Comparison of ENCODE assay signal across 8 cellular contexts in the genomic region with DNA sequence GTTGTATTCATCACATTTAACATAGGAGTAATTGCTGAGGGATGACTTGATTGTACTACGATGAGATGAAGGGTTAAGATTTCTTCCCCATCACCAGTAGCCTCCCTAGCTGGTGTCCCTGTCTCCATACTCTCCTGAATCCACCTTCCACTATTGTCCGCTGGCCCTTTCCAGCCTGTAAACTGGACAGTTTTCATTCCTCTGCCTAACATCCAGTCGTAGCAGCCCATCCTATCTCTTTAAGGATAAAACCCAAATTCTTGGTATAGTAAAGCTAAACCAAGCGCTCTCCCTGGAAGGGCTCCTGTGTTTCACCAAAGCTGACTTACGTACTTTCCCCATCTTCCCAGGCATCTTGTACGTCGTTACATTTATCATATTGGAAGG. TPM values are rescaled to one million over a fixed set of nuclear protein-coding genes. Genes with fewer than 3 reads are reported as not detected.
DNase-seq lines count a peak whose midpoint lies in the region; ATAC-seq and TF ChIP-seq lines count a peak whose summit lies in the region.

No MANE protein-coding gene starts in this region.

- peaks cover 7 to 65% (median 10%) of the 10 kb centered on the region in 3 donors for H3K4me1 ChIP-seq in esophagus squamous epithelium

- H3K79me2 ChIP-seq in neural cell (replicated peaks; ENCODE audit: insufficient read depth, low read length): peaks cover 47% of the 10 kb centered on the region

- peak overlapping the region; percentile 52 to 86 (median 76) for H3K4me3 ChIP-seq in esophagus squamous epithelium
- H3K4me3 ChIP-seq in neural cell (ENCODE audit: low read length): peak overlapping the region; percentile 79

- H3K27me3 ChIP-seq in esophagus squamous epithelium (no peaks in the 10 kb centered on the region), neural cell (ENCODE audit: insufficient read depth, low read depth, low read length) (no peaks in the 10 kb centered on the region)

- no peak for TF ChIP-seq CTCF in esophagus squamous epithelium (IDR thresholded peaks at IDR 0.05)
- no peak for TF ChIP-seq CTCF in neural cell (IDR thresholded peaks at IDR 0.05; ENCODE audit: poor library complexity, severe bottlenecking)

- TF ChIP-seq POLR2A in esophagus squamous epithelium (IDR thresholded peaks at IDR 0.05): no peak

- TF ChIP-seq RAD21 in neural cell (conservative IDR thresholded peaks at IDR 0.05): no peak

- peak overlapping the region; percentile 98 for H3K9ac ChIP-seq in neural cell (ENCODE audit: low read length)

- peak overlapping the region; percentile 43 for H2AFZ ChIP-seq in neural cell (ENCODE audit: low read depth, low read length)

- no peaks in the 10 kb centered on the region for H3K27me3 Mint-ChIP-seq in T-helper 17 cell

- peak overlapping the region; percentile 97 to 99 (median 99) for H3K27ac ChIP-seq in esophagus squamous epithelium
- peak overlapping the region; percentile 95 for H3K27ac ChIP-seq in neural cell (ENCODE audit: low read length)

- intact Hi-C loops in esophagus squamous epithelium (cut with DNase I): no loop called here

- peaks cover 5% of the 10 kb centered on the region for H3K36me3 Mint-ChIP-seq in T-helper 17 cell (ENCODE audit: low read depth)

- H3K4me3 Mint-ChIP-seq in T-helper 17 cell: peak overlapping the region; percentile 96

- peak; percentile 67 for DNase-seq in DMS53 (lab: John Stamatoyannopoulos, UW)
- peak; percentile 32 for DNase-seq in HS-5 (ENCODE audit: low read depth)
- no peak for DNase-seq in T-helper 17 cell
- DNase-seq in esophagus squamous epithelium (lab: John Stamatoyannopoulos, UW): no peak
- DNase-seq in ecto neural progenitor cell (ENCODE audit: low spot score): no peak

- H3K9me3 ChIP-seq in T-helper 17 cell (ENCODE audit: control insufficient read depth, low read length, poor library complexity, severe bottlenecking) (no peaks in the 10 kb centered on the region), esophagus squamous epithelium (no peaks in the 10 kb centered on the region), neural cell (ENCODE audit: low read length) (no peaks in the 10 kb centered on the region)

- peak overlapping the region; percentile 86 for H3K4me2 ChIP-seq in neural cell (ENCODE audit: low read length)

- peak overlapping the region; percentile 98 for H3K27ac Mint-ChIP-seq in T-helper 17 cell

- ATAC-seq in T-helper 17 cell (no peak), HG02870 (IDR thresholded peaks at IDR 0.05; ENCODE audit: unreplicated experiment) (no peak), HG02623 (IDR thresholded peaks at IDR 0.05; ENCODE audit: unreplicated experiment) (no peak)

- WGBS in esophagus squamous epithelium, 2 donors: 0% methylated on average over 7 of the region's 7 CpGs

- no peak for TF ChIP-seq EP300 in neural cell (conservative IDR thresholded peaks at IDR 0.05; ENCODE audit: poor library complexity, severe bottlenecking)

- H3K9me2 ChIP-seq in neural cell (ENCODE audit: insufficient read depth, low read length): no peaks in the 10 kb centered on the region

- peaks cover 5% of the 10 kb centered on the region for H3F3A ChIP-seq in neural cell (ENCODE audit: insufficient read depth, low read length, poor library complexity, severe bottlenecking)

- H4K20me1 ChIP-seq in neural cell (ENCODE audit: insufficient read depth): no peaks in the 10 kb centered on the region

- H3K4me1 Mint-ChIP-seq in T-helper 17 cell: peaks cover 49% of the 10 kb centered on the region

- H3K36me3 ChIP-seq in esophagus squamous epithelium: peaks cover 0 to 26% (median 0%) of the 10 kb centered on the region in 3 donors
- H3K36me3 ChIP-seq in neural cell (ENCODE audit: insufficient read depth, low read length): no peaks in the 10 kb centered on the region

TF ChIP-seq in neural cell, 6 proteins besides CTCF, POLR2A, EP300 and RAD21:
- TF ChIP-seq MXI1 (conservative IDR thresholded peaks at IDR 0.05; ENCODE audit: poor library complexity, severe bottlenecking) (no peak), TAF1 (IDR thresholded peaks at IDR 0.05; ENCODE audit: low read depth) (no peak), EZH2 (IDR thresholded peaks at IDR 0.05; ENCODE audit: borderline replicate concordance, insufficient read depth, low read length, poor library complexity, severe bottlenecking) (no peak), POLR2AphosphoS5 (IDR thresholded peaks at IDR 0.05) (no peak), SMC3 (conservative IDR thresholded peaks at IDR 0.05; ENCODE audit: poor library complexity) (peak; percentile 17)
- TF ChIP-seq, protein P1, sequence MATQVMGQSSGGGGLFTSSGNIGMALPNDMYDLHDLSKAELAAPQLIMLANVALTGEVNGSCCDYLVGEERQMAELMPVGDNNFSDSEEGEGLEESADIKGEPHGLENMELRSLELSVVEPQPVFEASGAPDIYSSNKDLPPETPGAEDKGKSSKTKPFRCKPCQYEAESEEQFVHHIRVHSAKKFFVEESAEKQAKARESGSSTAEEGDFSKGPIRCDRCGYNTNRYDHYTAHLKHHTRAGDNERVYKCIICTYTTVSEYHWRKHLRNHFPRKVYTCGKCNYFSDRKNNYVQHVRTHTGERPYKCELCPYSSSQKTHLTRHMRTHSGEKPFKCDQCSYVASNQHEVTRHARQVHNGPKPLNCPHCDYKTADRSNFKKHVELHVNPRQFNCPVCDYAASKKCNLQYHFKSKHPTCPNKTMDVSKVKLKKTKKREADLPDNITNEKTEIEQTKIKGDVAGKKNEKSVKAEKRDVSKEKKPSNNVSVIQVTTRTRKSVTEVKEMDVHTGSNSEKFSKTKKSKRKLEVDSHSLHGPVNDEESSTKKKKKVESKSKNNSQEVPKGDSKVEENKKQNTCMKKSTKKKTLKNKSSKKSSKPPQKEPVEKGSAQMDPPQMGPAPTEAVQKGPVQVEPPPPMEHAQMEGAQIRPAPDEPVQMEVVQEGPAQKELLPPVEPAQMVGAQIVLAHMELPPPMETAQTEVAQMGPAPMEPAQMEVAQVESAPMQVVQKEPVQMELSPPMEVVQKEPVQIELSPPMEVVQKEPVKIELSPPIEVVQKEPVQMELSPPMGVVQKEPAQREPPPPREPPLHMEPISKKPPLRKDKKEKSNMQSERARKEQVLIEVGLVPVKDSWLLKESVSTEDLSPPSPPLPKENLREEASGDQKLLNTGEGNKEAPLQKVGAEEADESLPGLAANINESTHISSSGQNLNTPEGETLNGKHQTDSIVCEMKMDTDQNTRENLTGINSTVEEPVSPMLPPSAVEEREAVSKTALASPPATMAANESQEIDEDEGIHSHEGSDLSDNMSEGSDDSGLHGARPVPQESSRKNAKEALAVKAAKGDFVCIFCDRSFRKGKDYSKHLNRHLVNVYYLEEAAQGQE (IDR thresholded peaks at IDR 0.05; ENCODE audit: borderline replicate concordance): no peak

RNA-seq across cellular contexts. Expression of a gene that starts 0.7 kb away (rescaled TPM):
- total RNA-seq in T-helper 17 cell (10 to 100 TPM; 24.4 to 24.8 TPM), esophagus squamous epithelium (10 to 100 TPM; 19.2 to 48.4 (median 37.0) TPM)
- polyA plus RNA-seq in neural cell: 110 and 169 TPM in 2 replicates
- 69.4 and 86.9 TPM in 2 replicates for polyA minus RNA-seq in neural cell

RNA-seq across cellular contexts. Expression of a gene that starts 28.2 kb away (rescaled TPM):
- total RNA-seq in T-helper 17 cell (100 to 1,000 TPM; 440 to 563 TPM), esophagus squamous epithelium (100 to 1,000 TPM; 176 to 308 (median 257) TPM)
- 303 and 346 TPM in 2 replicates for polyA plus RNA-seq in neural cell
- polyA minus RNA-seq in neural cell: 555 and 641 TPM in 2 replicates

Comparison
In these comparisons a context has a peak if more than half of its experiments do, and no peak if none do; other contexts are left out.
1. DNase-seq: peak in DMS53 (single experiment) and HS-5 (single experiment); none in T-helper 17 cell (0 of 3), esophagus squamous epithelium (single experiment) and ecto neural progenitor cell (single experiment).